In the genomic region with DNA sequence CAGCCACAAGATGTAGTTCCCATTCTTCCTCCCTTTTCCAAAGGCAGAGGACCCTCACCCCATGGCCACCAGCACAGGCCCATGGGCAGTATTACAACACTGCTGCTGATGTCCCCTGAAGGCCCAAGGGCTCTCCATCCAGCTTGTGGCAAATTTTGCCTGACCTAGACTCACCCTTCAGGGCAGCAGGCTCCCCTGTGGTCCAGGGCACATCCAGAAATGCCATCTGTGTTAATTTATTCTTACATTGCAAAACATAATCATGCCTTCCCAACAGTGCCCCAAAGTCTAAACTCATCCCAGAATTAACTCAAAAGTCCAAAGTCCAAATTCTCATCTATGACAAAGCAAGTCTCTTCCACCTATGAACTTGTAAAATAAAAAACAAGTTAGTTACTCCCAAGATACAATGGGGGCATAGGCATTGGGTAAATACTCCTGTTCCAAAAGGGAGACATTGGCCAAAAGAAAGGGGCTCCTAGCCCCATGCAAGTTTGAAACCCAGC, we compare ENCODE assay signal across 11 cellular contexts. TPM values are rescaled to one million over a fixed set of nuclear protein-coding genes. Genes with fewer than 3 reads are reported as not detected.
"Had no signal": no experiment of that assay in that cellular context is flagged by ENCODE, and none has a peak within 500 bp of the region (broad histone marks: within the 10 kb centered on the region; RNA-seq: fewer than 3 reads in every experiment).

No MANE protein-coding gene starts in this region.

- DNase-seq: GM23248, GOT3, H7, HFFc6, KBM-7 had no signal

- ATAC-seq: HCT116 had no signal

- H3K9ac ChIP-seq: GM23248 had no signal

- H3K4me3 Mint-ChIP-seq: HFFc6, IgD-negative memory B cell had no signal

- H3K4me3 ChIP-seq: GM23248, HAP-1 had no signal

- H3K4me1 ChIP-seq: HAP-1 had no signal

- H3K27ac Mint-ChIP-seq: HFFc6, IgD-negative memory B cell had no signal

- H3K4me1 Mint-ChIP-seq: IgD-negative memory B cell had no signal

- H3K36me3 ChIP-seq: HAP-1 had no signal

- H3K27ac ChIP-seq: GM23248, HL-60 had no signal

RNA-seq across cellular contexts. Expression of a gene that starts 13.3 kb away (rescaled TPM):
- total RNA-seq: GM23248, H4, H7, HFFc6, HT1080 had no signal
- polyA plus RNA-seq: GM23248, IgD-negative memory B cell had no signal
